17 cellular contexts compared by ENCODE assay signal in the genomic region with DNA sequence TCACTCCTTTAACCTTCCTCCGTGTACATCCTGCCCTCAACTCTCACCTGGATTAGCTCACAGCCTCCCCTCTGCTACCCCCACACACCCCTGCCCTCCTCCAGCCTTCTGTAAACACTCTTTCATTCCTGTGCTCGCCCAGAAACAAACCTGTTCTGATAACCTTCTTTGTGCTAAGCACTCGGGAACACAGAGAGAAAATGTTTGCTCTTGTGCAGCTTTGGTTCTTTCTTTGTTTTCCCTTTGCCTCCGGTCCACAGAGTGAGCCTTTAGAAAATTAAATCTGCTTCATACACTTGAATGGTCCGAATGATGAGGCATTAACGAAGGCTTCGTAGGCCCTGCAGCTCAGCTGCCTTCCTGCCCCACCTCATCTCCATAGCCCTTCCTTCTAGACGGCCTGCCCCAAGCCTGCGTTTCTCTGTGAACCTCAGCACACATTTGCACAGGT. TPM values are rescaled to one million over a fixed set of nuclear protein-coding genes. Genes with fewer than 3 reads are reported as not detected.
A peak's percentile ranks its signal among the peaks of the same experiment; 100 is the strongest.
DNase-seq lines count a peak whose midpoint lies in the region; TF ChIP-seq lines count a peak whose summit lies in the region.
"Had no signal": no experiment of that assay in that cellular context is flagged by ENCODE, and none has a peak within 500 bp of the region (broad histone marks: within the 10 kb centered on the region; RNA-seq: fewer than 3 reads in every experiment).

No MANE protein-coding gene starts in this region.

- no peak overlapping the region for H2BK12ac ChIP-seq in neuronal stem cell (ENCODE audit: low read length)

- H3K27ac ChIP-seq in hepatocyte (peak overlapping the region; percentile 89), neuronal stem cell (replicated peaks; ENCODE audit: low read length) (peak overlapping the region; percentile 39)
- H3K27ac ChIP-seq: psoas muscle, spleen had no signal

- H3K27me3 ChIP-seq in hepatocyte (no peaks in the 10 kb centered on the region), neuronal stem cell (ENCODE audit: control insufficient read depth in 3 of 3, insufficient read depth in 3 of 3, low read depth in 1 of 3, low read length in 3 of 3) (peaks cover 0 to 11% (median 0%) of the 10 kb centered on the region in 3 experiments)
- H3K27me3 ChIP-seq: spleen had no signal

- H2AK5ac ChIP-seq in neuronal stem cell (ENCODE audit: low read depth, low read length), result no peak overlapping the region

- H3K4me2 ChIP-seq in hepatocyte, result peak overlapping the region; percentile 63
- H3K4me2 ChIP-seq in neuronal stem cell (ENCODE audit: insufficient read depth, low read length, poor library complexity, severe bottlenecking), result no peak overlapping the region

- H3K36me3 ChIP-seq in hepatocyte (replicated peaks; ENCODE audit: insufficient read depth, low read depth), result no peaks in the 10 kb centered on the region
- H3K36me3 ChIP-seq in neuronal stem cell (replicated peaks in 1 of 2; ENCODE audit: control insufficient read depth in 2 of 2, insufficient read depth in 2 of 2, low read length in 2 of 2), result no peaks in the 10 kb centered on the region
- H3K36me3 ChIP-seq: spleen had no signal

- no TSS peak for BruUV-seq in Calu3 (replicated peaks; lab: Mats Ljungman, UMichigan)

- CTCF ChIA-PET in Calu3 (lab: Charles Lee), result interaction anchor here (0.7 kb wide), 1 partner anchor 167 kb away, joined by 4 read pairs; no protein-coding TSS in a partner anchor

- no peak overlapping the region for H2BK5ac ChIP-seq in neuronal stem cell (ENCODE audit: low read length)

- peak overlapping the region; percentile 28 for H3K18ac ChIP-seq in neuronal stem cell (ENCODE audit: low read length)

- peaks cover 2% of the 10 kb centered on the region for H3K9me3 Mint-ChIP-seq in Calu3 (ENCODE audit: low read depth, unreplicated experiment)
- peaks cover 4% of the 10 kb centered on the region for H3K9me3 Mint-ChIP-seq in HFFc6
- no peaks in the 10 kb centered on the region for H3K9me3 Mint-ChIP-seq in immature natural killer cell
- H3K9me3 Mint-ChIP-seq: activated T-helper 17 cell treated with anti-CD3 and anti-CD28 coated beads, Interleukin-2, amount 50 U/mL, for 72 hours had no signal

- peak; percentile 36 for DNase-seq in Calu3
- peak; percentile 35 for DNase-seq in NCI-H2029 treated with DMSO at 0.1 percent for 48 hours (lab: John Stamatoyannopoulos, UW)
- DNase-seq in hepatocyte (ENCODE audit: low spot score), result peak; percentile 76
- DNase-seq in neuronal stem cell (ENCODE audit: low spot score), result no peak
- no peak for DNase-seq in NOMO-1 treated with DMSO at 0.1 percent for 48 hours (lab: John Stamatoyannopoulos, UW; ENCODE audit: unreplicated experiment)
- no peak for DNase-seq in posterior cingulate gyrus
- DNase-seq in HFFc6, result no peak
- no peak for DNase-seq in immature natural killer cell
- DNase-seq: activated CD8-positive, alpha-beta T cell treated with anti-CD3 and anti-CD28 coated beads, Interleukin-2, amount 10 ng/mL, durations not matched to agents 7 days and 5 days; aorta; CD8-positive, alpha-beta T cell; HCEC 1CT; NCI-H526; psoas muscle; spleen; stimulated activated naive B cell treated with anti-CD40 and anti-IgM and Interleukin-4, amounts not matched to agents 10 μg/mL and 1 μg/mL and 100 μg/mL, for 72 hours had no signal

- H3K4me3 Mint-ChIP-seq in Calu3 (ENCODE audit: low read depth, unreplicated experiment) (peak overlapping the region; percentile 22), HFFc6 (no peak overlapping the region), immature natural killer cell (no peak overlapping the region)
- H3K4me3 Mint-ChIP-seq: activated CD8-positive, alpha-beta T cell treated with anti-CD3 and anti-CD28 coated beads, Interleukin-2, amount 10 ng/mL, durations not matched to agents 7 days and 5 days; activated T-helper 17 cell treated with anti-CD3 and anti-CD28 coated beads, Interleukin-2, amount 50 U/mL, for 72 hours; CD8-positive, alpha-beta T cell; stimulated activated naive B cell treated with anti-CD40 and anti-IgM and Interleukin-4, amounts not matched to agents 10 μg/mL and 1 μg/mL and 100 μg/mL, for 72 hours had no signal

- H3K4me1 ChIP-seq in hepatocyte (ENCODE audit: insufficient read depth), result peaks cover 5% of the 10 kb centered on the region
- H3K4me1 ChIP-seq in neuronal stem cell (ENCODE audit: control insufficient read depth in 2 of 2, insufficient read depth in 1 of 2, low read depth in 1 of 2, low read length in 2 of 2), result peaks cover 0 to 8% of the 10 kb centered on the region in 2 donors
- H3K4me1 ChIP-seq: psoas muscle, spleen had no signal

- H4K20me1 ChIP-seq in hepatocyte (ENCODE audit: insufficient read depth, poor library complexity, severe bottlenecking), result no peaks in the 10 kb centered on the region

- H3K4me3 ChIP-seq in hepatocyte (no peak overlapping the region), neuronal stem cell (ENCODE audit: low read length in 2 of 2) (no peak overlapping the region)
- H3K4me3 ChIP-seq: psoas muscle, spleen had no signal

- H3K79me2 ChIP-seq in hepatocyte, result no peaks in the 10 kb centered on the region

- H3K36me3 Mint-ChIP-seq in Calu3 (ENCODE audit: insufficient read depth, unreplicated experiment), result no peaks in the 10 kb centered on the region
- peaks cover 7% of the 10 kb centered on the region; the same call in 1 of the 2 replicates for H3K36me3 Mint-ChIP-seq in HFFc6 (ENCODE audit: low read depth)
- peaks cover 0 to 3% (median 0%) of the 10 kb centered on the region in 3 donors for H3K36me3 Mint-ChIP-seq in immature natural killer cell
- H3K36me3 Mint-ChIP-seq: CD8-positive, alpha-beta T cell; stimulated activated naive B cell treated with anti-CD40 and anti-IgM and Interleukin-4, amounts not matched to agents 10 μg/mL and 1 μg/mL and 100 μg/mL, for 72 hours had no signal

- intact Hi-C loops in Calu3 (cut with micrococcal nuclease; ENCODE audit: unreplicated experiment), result no loop called here
- intact Hi-C loops in posterior cingulate gyrus (cut with DNase I), result no loop called here

- TF ChIP-seq CTCF in Calu3 (IDR thresholded peaks at IDR 0.05; ENCODE audit: unreplicated experiment) (no peak), hepatocyte (IDR thresholded peaks at IDR 0.05; ENCODE audit: poor library complexity) (no peak), HFFc6 (IDR thresholded peaks at IDR 0.05) (no peak)

- H2BK15ac ChIP-seq in neuronal stem cell (ENCODE audit: low read length), result no peak overlapping the region

- H3K4ac ChIP-seq in neuronal stem cell (ENCODE audit: low read length), result no peak overlapping the region

- peak overlapping the region; percentile 41 for H2AFZ ChIP-seq in hepatocyte
- peak overlapping the region; percentile 80 for H2AFZ ChIP-seq in neuronal stem cell (ENCODE audit: low read length)

- no peaks in the 10 kb centered on the region for H3K9me2 ChIP-seq in hepatocyte (replicated peaks; ENCODE audit: insufficient read depth)

- no peak overlapping the region for H4K91ac ChIP-seq in neuronal stem cell (ENCODE audit: low read depth, low read length, poor library complexity)

- H3K27ac Mint-ChIP-seq in Calu3 (ENCODE audit: unreplicated experiment) (peak overlapping the region; percentile 57), HFFc6 (no peak overlapping the region), immature natural killer cell (no peak overlapping the region)
- H3K27ac Mint-ChIP-seq: activated CD8-positive, alpha-beta T cell treated with anti-CD3 and anti-CD28 coated beads, Interleukin-2, amount 10 ng/mL, durations not matched to agents 7 days and 5 days; activated T-helper 17 cell treated with anti-CD3 and anti-CD28 coated beads, Interleukin-2, amount 50 U/mL, for 72 hours; CD8-positive, alpha-beta T cell; stimulated activated naive B cell treated with anti-CD40 and anti-IgM and Interleukin-4, amounts not matched to agents 10 μg/mL and 1 μg/mL and 100 μg/mL, for 72 hours had no signal

- H3K27me3 Mint-ChIP-seq in Calu3 (ENCODE audit: unreplicated experiment) (no peaks in the 10 kb centered on the region), HFFc6 (ENCODE audit: insufficient read depth) (peaks cover 6% of the 10 kb centered on the region), immature natural killer cell (ENCODE audit: low read depth in 3 of 3) (peaks cover 0 to 5% (median 0%) of the 10 kb centered on the region in 3 donors)
- H3K27me3 Mint-ChIP-seq: activated T-helper 17 cell treated with anti-CD3 and anti-CD28 coated beads, Interleukin-2, amount 50 U/mL, for 72 hours had no signal

- no peaks in the 10 kb centered on the region for H3K9me3 ChIP-seq in hepatocyte (ENCODE audit: low read depth)
- no peaks in the 10 kb centered on the region for H3K9me3 ChIP-seq in neuronal stem cell (replicated peaks in 1 of 2; ENCODE audit: control insufficient read depth in 2 of 2, insufficient read depth in 1 of 2, low read depth in 1 of 2, low read length in 2 of 2)
- H3K9me3 ChIP-seq: psoas muscle had no signal

- 21% methylated on average over 9 of the region's 9 CpGs for WGBS in hepatocyte (ENCODE audit: low lambda C conversion rate, missing lambda C conversion rate)
- WGBS in neuronal stem cell (ENCODE audit: extremely low coverage in 2 of 2, insufficient read length in 2 of 2, insufficient replicate concordance in 1 of 2), 2 donors, result no CpG with 5 or more reads among the region's 9 CpGs

- H2BK120ac ChIP-seq in neuronal stem cell (ENCODE audit: low read depth, low read length), result no peak overlapping the region

- H3K79me1 ChIP-seq in neuronal stem cell (ENCODE audit: low read depth, low read length), result no peaks in the 10 kb centered on the region

- no peak overlapping the region for H3K23ac ChIP-seq in neuronal stem cell (ENCODE audit: low read depth, low read length, poor library complexity)

- H3K14ac ChIP-seq in neuronal stem cell (ENCODE audit: low read length), result no peak overlapping the region

- H3K4me1 Mint-ChIP-seq in Calu3 (ENCODE audit: low read depth, unreplicated experiment) (peaks cover 21% of the 10 kb centered on the region), HFFc6 (ENCODE audit: low read depth) (no peaks in the 10 kb centered on the region), immature natural killer cell (peaks cover 0 to under 1% of the 10 kb centered on the region in 2 donors)
- H3K4me1 Mint-ChIP-seq: activated T-helper 17 cell treated with anti-CD3 and anti-CD28 coated beads, Interleukin-2, amount 50 U/mL, for 72 hours; stimulated activated naive B cell treated with anti-CD40 and anti-IgM and Interleukin-4, amounts not matched to agents 10 μg/mL and 1 μg/mL and 100 μg/mL, for 72 hours had no signal

- H3K9ac ChIP-seq in neuronal stem cell (ENCODE audit: low read depth, low read length, poor library complexity), result no peak overlapping the region

- H4K8ac ChIP-seq in neuronal stem cell (ENCODE audit: low read depth, low read length), result no peak overlapping the region

RNA-seq across cellular contexts. Expression of gene ZDHHC20, which starts 6.6 kb away (rescaled TPM):
- total RNA-seq in Calu3 (2022), result 88.9 and 90.6 TPM in 2 replicates
- total RNA-seq in hepatocyte, result 132 TPM in 2 replicates
- 25.2 and 27.5 TPM in 2 replicates for polyA plus RNA-seq in hepatocyte
- 48.1 TPM for polyA plus RNA-seq in neuronal stem cell (2013, experiment 1 of 2)
- 49.2 TPM for polyA plus RNA-seq in neuronal stem cell (2013, experiment 2 of 2)
- total RNA-seq in HFFc6 (2021; fragmentation: NEBNext Ultra II Directional; extraction: Animal tissue kit (Norgen Biotek cat#: 25700)), result 10 to 100 TPM; 65.3 to 75.1 (median 69.6) TPM
- polyA plus RNA-seq in immature natural killer cell, result 10 to 100 TPM; 23.8 to 67.7 (median 61.3) TPM

Comparison
In these comparisons a context has a peak if more than half of its experiments do, and no peak if none do; other contexts are left out.
1. DNase-seq: peak in Calu3 (single experiment), NCI-H2029 treated with DMSO at 0.1 percent for 48 hours (single experiment) and hepatocyte (single experiment); none in neuronal stem cell (single experiment), NOMO-1 treated with DMSO at 0.1 percent for 48 hours (single experiment), posterior cingulate gyrus (0 of 10), HFFc6 (single experiment) and immature natural killer cell (0 of 3).